Comparison of ENCODE assay signal across 18 cellular contexts in genomic region chr17:63685021-63685420, GRCh38. TPM values are rescaled to one million over a fixed set of nuclear protein-coding genes. Genes with fewer than 3 reads are reported as not detected.
A peak's percentile ranks its signal among the peaks of the same experiment; 100 is the strongest.
DNase-seq lines count a peak whose midpoint lies in the region; ATAC-seq and TF ChIP-seq lines count a peak whose summit lies in the region.
"Had no signal": no experiment of that assay in that cellular context is flagged by ENCODE, and none has a peak within 500 bp of the region (broad histone marks: within the 10 kb centered on the region; RNA-seq: fewer than 3 reads in every experiment).

No MANE protein-coding gene starts in this region.

- no peak overlapping the region for H4K5ac ChIP-seq in IMR-90 (ENCODE audit: low read depth, low read length)

- peaks cover 3% of the 10 kb centered on the region; the same call in 1 of the 2 replicates for H3K9me1 ChIP-seq in IMR-90 (ENCODE audit: insufficient read depth, low read length)

- H3K18ac ChIP-seq in IMR-90 (ENCODE audit: low read depth, low read length), result no peak overlapping the region

- in situ Hi-C loops in IMR-90 (cut with MboI; ENCODE audit: low sequenced_read_pairs), result no loop called here

- no peak overlapping the region for H3K27ac ChIP-seq in IMR-90 (ENCODE audit: insufficient read depth, low read length)
- H3K27ac ChIP-seq: coronary artery, suprapubic skin, WERI-Rb-1 had no signal

- H2AK9ac ChIP-seq in IMR-90 (replicated peaks; ENCODE audit: low read depth, low read length, poor library complexity), result no peak overlapping the region

- no peak overlapping the region for H2BK15ac ChIP-seq in IMR-90 (ENCODE audit: low read depth, low read length)

- H3K23ac ChIP-seq in IMR-90 (ENCODE audit: low read depth, low read length), result no peak overlapping the region

- no peak overlapping the region for H4K91ac ChIP-seq in IMR-90 (ENCODE audit: insufficient read depth, low read depth, low read length)

- no peaks in the 10 kb centered on the region for H3K9me3 ChIP-seq in IMR-90 (ENCODE audit: control insufficient read depth, insufficient read depth, low read length)
- H3K9me3 ChIP-seq: Caco-2, suprapubic skin had no signal

- peak; percentile 35 for DNase-seq in AG10803 (ENCODE audit: low read depth)
- no peak for DNase-seq in IMR-90
- DNase-seq in astrocyte of the hippocampus (ENCODE audit: low read depth, low spot score), result peak; percentile 76
- DNase-seq in occipital lobe (lab: John Stamatoyannopoulos, UW), result peak; percentile 53
- no peak for DNase-seq in T-helper 9 cell
- DNase-seq in SHP77 (lab: John Stamatoyannopoulos, UW), result no peak
- no peak for DNase-seq in germinal center (ENCODE audit: low spot score)
- DNase-seq: activated CD4-positive, alpha-beta T cell treated with anti-CD3 and anti-CD28 coated beads, Interleukin-2, amount 50 U/mL, for 48 hours; activated T-cell treated with anti-CD3 and anti-CD28 coated beads, Interleukin-2, amount 50 U/mL, for 72 hours; Caco-2; foreskin melanocyte; NCI-H1436; stimulated activated CD4-positive, alpha-beta T cell treated with anti-CD3 and anti-CD28 coated beads, Interleukin-4, amount 100 ng/mL, for 1 hour; WERI-Rb-1 had no signal

- no TSS peak for BruUV-seq in IMR-90 (replicated peaks; lab: Mats Ljungman, UMichigan)

- intact Hi-C loops in IMR-90 (cut with micrococcal nuclease), result loop anchor here (10.0 kb wide), 1 partner anchor 50 kb away; no protein-coding TSS in a partner anchor

- H3K4me3 ChIP-seq in AG10803 (ENCODE audit: low read length) (no peak overlapping the region), IMR-90 (ENCODE audit: insufficient read depth, low read depth, low read length) (no peak overlapping the region)
- H3K4me3 ChIP-seq: coronary artery, suprapubic skin had no signal

- no peak overlapping the region for H3K56ac ChIP-seq in IMR-90 (ENCODE audit: extremely low read depth, insufficient read depth, low read length)

- H2BK120ac ChIP-seq in IMR-90 (ENCODE audit: low read depth, low read length), result no peak overlapping the region

- no peak overlapping the region for H3K4me2 ChIP-seq in IMR-90 (ENCODE audit: low read depth, low read length)

- no peak overlapping the region for H3K9ac ChIP-seq in IMR-90 (ENCODE audit: low read depth, low read length)

- H3K4ac ChIP-seq in IMR-90 (ENCODE audit: low read depth, low read length), result no peak overlapping the region

- WGBS in IMR-90 (ENCODE audit: extremely low coverage in 2 of 2, insufficient read length in 1 of 2), 2 experiments, result no CpG with 5 or more reads among the region's 2 CpGs

- H2AK5ac ChIP-seq in IMR-90 (ENCODE audit: low read depth, low read length), result no peak overlapping the region

- POLR2A ChIA-PET in IMR-90 (lab: Charles Lee; ENCODE audit: unreplicated experiment), result no interaction called here

- H2BK20ac ChIP-seq in IMR-90 (ENCODE audit: low read depth, low read length), result no peak overlapping the region

- H4K20me1 ChIP-seq in IMR-90 (ENCODE audit: insufficient read depth, low read length), result peaks cover under 1% of the 10 kb centered on the region; the same call in 1 of the 2 replicates

- no peak for TF ChIP-seq CTCF in AG10803 (conservative IDR thresholded peaks at IDR 0.05; ENCODE audit: low read length)
- TF ChIP-seq CTCF in IMR-90 (conservative IDR thresholded peaks at IDR 0.05; ENCODE audit: low read depth, low read length), result no peak

- H2BK5ac ChIP-seq in IMR-90 (ENCODE audit: low read depth, low read length, poor library complexity, severe bottlenecking), result no peak overlapping the region

- no peak overlapping the region for H4K8ac ChIP-seq in IMR-90 (ENCODE audit: low read depth in 2 of 2, low read length in 2 of 2)

- no peaks in the 10 kb centered on the region; a peak in 1 of 4 replicates for H3K79me1 ChIP-seq in IMR-90 (ENCODE audit: low read depth in 1 of 2, low read length in 2 of 2)

- H2AFZ ChIP-seq in IMR-90 (replicated peaks; ENCODE audit: low read length, poor library complexity), result no peak overlapping the region

- TF ChIP-seq POLR2A in IMR-90 (IDR thresholded peaks at IDR 0.05; ENCODE audit: low read depth, low read length), result no peak

- no peaks in the 10 kb centered on the region for H3K4me1 ChIP-seq in IMR-90 (ENCODE audit: control insufficient read depth, insufficient read depth, low read length)
- H3K4me1 ChIP-seq: Caco-2 had no signal

- peaks cover 23% of the 10 kb centered on the region for H3K36me3 ChIP-seq in IMR-90 (ENCODE audit: control insufficient read depth, insufficient read depth, low read length)

- CTCF ChIA-PET in IMR-90 (lab: Yijun Ruan, JAX), result no interaction called here

- H3K14ac ChIP-seq in IMR-90 (replicated peaks; ENCODE audit: low read depth, low read length), result no peak overlapping the region

- dilution Hi-C loops in IMR-90 (cut with HindIII; ENCODE audit: low sequenced_read_pairs, unreplicated experiment), result no loop called here

- no peak for TF ChIP-seq RAD21 in IMR-90 (IDR thresholded peaks at IDR 0.05; ENCODE audit: low read length)

- H3K27me3 ChIP-seq in IMR-90 (ENCODE audit: control insufficient read depth, insufficient read depth, low read length), result no peaks in the 10 kb centered on the region
- H3K27me3 ChIP-seq: suprapubic skin had no signal

- ATAC-seq in IMR-90 (ENCODE audit: low read depth) (peak; percentile 61), GM21447 (IDR thresholded peaks at IDR 0.05; ENCODE audit: unreplicated experiment) (no peak)
- ATAC-seq: activated naive CD4-positive, alpha-beta T cell treated with anti-CD3 and anti-CD28 coated beads, Interleukin-2, amount 50 U/mL, for 72 hours; activated T-cell treated with anti-CD3 and anti-CD28 coated beads, Interleukin-2, amount 50 U/mL, for 72 hours had no signal

TF ChIP-seq in IMR-90, 13 proteins besides CTCF, POLR2A, EP300 and RAD21:
- TF ChIP-seq MAZ (IDR thresholded peaks at IDR 0.05; ENCODE audit: borderline replicate concordance, low read depth, low read length) (no peak), FOS (IDR thresholded peaks at IDR 0.05; ENCODE audit: low read depth, low read length) (no peak), USF2 (IDR thresholded peaks at IDR 0.05; ENCODE audit: low read depth, low read length) (no peak), RFX5 (IDR thresholded peaks at IDR 0.05; ENCODE audit: low read depth, low read length) (no peak), SMC3 (IDR thresholded peaks at IDR 0.05; ENCODE audit: low read depth, low read length) (no peak), MAFK (IDR thresholded peaks at IDR 0.05; ENCODE audit: low read depth, low read length) (no peak), NFE2L2 (IDR thresholded peaks at IDR 0.05; ENCODE audit: low read depth, low read length) (no peak), CEBPB (IDR thresholded peaks at IDR 0.05; ENCODE audit: low read depth, low read length) (no peak), MXI1 (IDR thresholded peaks at IDR 0.05; ENCODE audit: borderline replicate concordance, low read depth, low read length) (no peak), ELK1 (IDR thresholded peaks at IDR 0.05; ENCODE audit: borderline replicate concordance, low read depth, low read length) (no peak), CHD1 (IDR thresholded peaks at IDR 0.05; ENCODE audit: low read depth, low read length) (no peak), RCOR1 (IDR thresholded peaks at IDR 0.05; ENCODE audit: insufficient replicate concordance, low read length) (no peak), BHLHE40 (IDR thresholded peaks at IDR 0.05; ENCODE audit: low read depth, low read length) (no peak)
TF ChIP-seq in IMR-90: peak in this region for 0.

RNA-seq across cellular contexts. Expression of gene LIMD2, which starts 14.9 kb away (rescaled TPM):
- 4.5 and 4.7 TPM in 2 replicates for total RNA-seq in IMR-90 (2012; rRNA removed)
- 21.7 and 32.3 TPM in 2 replicates for polyA plus RNA-seq in IMR-90 (2012; rRNA removed)
- polyA plus RNA-seq in IMR-90 (2012; cell fraction: cytosol; rRNA removed), result 8.2 and 17.9 TPM in 2 replicates
- 66.0 and 140 TPM in 2 replicates for polyA plus RNA-seq in IMR-90 (2012; cell fraction: nucleus; rRNA removed; ENCODE audit: low replicate concordance)
- 15.0 TPM for total RNA-seq in occipital lobe

RNA-seq across cellular contexts. Expression of gene STRADA, which starts 56.6 kb away (rescaled TPM):
- 14.7 and 19.9 TPM in 2 replicates for total RNA-seq in IMR-90 (2012; rRNA removed)
- polyA plus RNA-seq in IMR-90 (2012; rRNA removed), result 30.8 and 30.9 TPM in 2 replicates
- polyA plus RNA-seq in IMR-90 (2012; cell fraction: cytosol; rRNA removed), result 22.7 and 27.1 TPM in 2 replicates
- polyA plus RNA-seq in IMR-90 (2012; cell fraction: nucleus; rRNA removed; ENCODE audit: low replicate concordance), result 97.1 and 101 TPM in 2 replicates
- total RNA-seq in occipital lobe, result 27.8 TPM

Comparison
In these comparisons a context has a peak if more than half of its experiments do, and no peak if none do; other contexts are left out.
1. DNase-seq: peak in AG10803 (single experiment), astrocyte of the hippocampus (single experiment) and occipital lobe (single experiment); none in IMR-90 (single experiment), T-helper 9 cell (single experiment), SHP77 (0 of 2) and germinal center (single experiment).